Comparison of ENCODE assay signal across 23 cellular contexts in the genomic region with DNA sequence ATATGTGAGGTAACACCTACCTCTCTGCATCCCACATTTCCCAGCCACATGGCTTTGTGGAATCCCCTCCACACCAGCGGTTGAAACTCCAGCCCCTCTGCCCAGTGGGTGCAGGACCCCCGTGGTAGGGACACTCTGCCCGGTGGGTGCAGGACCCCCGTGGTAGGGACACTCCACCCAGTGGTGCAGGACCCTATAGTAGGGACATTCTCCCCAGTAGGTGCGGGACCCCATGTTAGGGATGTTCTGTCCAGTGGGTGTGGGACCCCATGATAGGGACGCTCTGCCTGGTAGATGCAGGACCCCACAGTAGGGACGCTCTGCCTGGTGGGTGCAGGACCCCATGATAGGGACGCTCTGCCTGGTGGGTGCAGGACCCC. TPM values are rescaled to one million over a fixed set of nuclear protein-coding genes. Genes with fewer than 3 reads are reported as not detected.
"Had no signal": no experiment of that assay in that cellular context is flagged by ENCODE, and none has a peak within 500 bp of the region (broad histone marks: within the 10 kb centered on the region; RNA-seq: fewer than 3 reads in every experiment).

No MANE protein-coding gene starts in this region.

- H3K27ac ChIP-seq: brain microvascular endothelial cell, coronary artery, heart left ventricle, left ventricle myocardium inferior, neural progenitor cell, psoas muscle, tibial artery had no signal

- H3K4me1 Mint-ChIP-seq: central memory CD8-positive, alpha-beta T cell; neural progenitor cell; stimulated activated effector memory CD8-positive, alpha-beta T cell treated with anti-CD3 and anti-CD28 coated beads, Interleukin-12 subunit alpha, Interleukin-12 subunit beta, amount 100 ng/mL, for 72 hours; WTC11 had no signal

- H3K36me3 ChIP-seq: neural progenitor cell had no signal

- DNase-seq: activated CD4-positive, alpha-beta T cell treated with anti-CD3 and anti-CD28 coated beads for 4 hours; activated naive CD4-positive, alpha-beta T cell treated with Interleukin-2 at 50 U/mL for 16 hours; activated naive CD8-positive, alpha-beta T cell treated with anti-CD3 and anti-CD28 coated beads, Interleukin-2, amount 50 U/mL, for 24 hours; anterior cingulate cortex; brain microvascular endothelial cell; heart left ventricle; left ventricle myocardium inferior; right cardiac atrium; small intestine; stimulated activated CD4-positive, alpha-beta T cell treated with anti-CD3 and anti-CD28 coated beads, Interleukin-4, amount 100 ng/mL, for 1 hour had no signal

- H3K9me3 ChIP-seq: heart left ventricle, left ventricle myocardium inferior, psoas muscle had no signal

- H3K27ac Mint-ChIP-seq: activated CD8-positive, alpha-beta T cell treated with anti-CD3 and anti-CD28 coated beads, Interleukin-2, amount 10 ng/mL, durations not matched to agents 7 days and 5 days; activated naive CD8-positive, alpha-beta T cell treated with anti-CD3 and anti-CD28 coated beads, Interleukin-2, amount 50 U/mL, for 24 hours; neural progenitor cell; stimulated activated effector memory CD8-positive, alpha-beta T cell treated with anti-CD3 and anti-CD28 coated beads, Interleukin-12 subunit alpha, Interleukin-12 subunit beta, amount 100 ng/mL, for 72 hours; WTC11 had no signal

- H3K9ac ChIP-seq: neural progenitor cell had no signal

- H3K27me3 Mint-ChIP-seq: activated naive CD8-positive, alpha-beta T cell treated with anti-CD3 and anti-CD28 coated beads, Interleukin-2, amount 50 U/mL, for 24 hours; central memory CD8-positive, alpha-beta T cell had no signal

- H3K4me3 Mint-ChIP-seq: activated CD8-positive, alpha-beta T cell treated with anti-CD3 and anti-CD28 coated beads, Interleukin-2, amount 10 ng/mL, durations not matched to agents 7 days and 5 days; activated naive CD8-positive, alpha-beta T cell treated with anti-CD3 and anti-CD28 coated beads, Interleukin-2, amount 50 U/mL, for 24 hours; central memory CD8-positive, alpha-beta T cell; neural progenitor cell; stimulated activated effector memory CD8-positive, alpha-beta T cell treated with anti-CD3 and anti-CD28 coated beads, Interleukin-12 subunit alpha, Interleukin-12 subunit beta, amount 100 ng/mL, for 72 hours; WTC11 had no signal

- H3K9me3 Mint-ChIP-seq: activated naive CD8-positive, alpha-beta T cell treated with anti-CD3 and anti-CD28 coated beads, Interleukin-2, amount 50 U/mL, for 24 hours; central memory CD8-positive, alpha-beta T cell; neural progenitor cell; stimulated activated effector memory CD8-positive, alpha-beta T cell treated with anti-CD3 and anti-CD28 coated beads, Interleukin-12 subunit alpha, Interleukin-12 subunit beta, amount 100 ng/mL, for 72 hours had no signal

- H3K27me3 ChIP-seq: brain microvascular endothelial cell, heart left ventricle, neural progenitor cell, tibial artery had no signal

- H3K4me3 ChIP-seq: coronary artery, heart left ventricle, left ventricle myocardium inferior, neural progenitor cell, psoas muscle, tibial artery had no signal

- H3K4me1 ChIP-seq: heart left ventricle, left ventricle myocardium inferior, neural progenitor cell, tibial artery had no signal

RNA-seq across cellular contexts. Expression of a gene that starts 15.8 kb away (rescaled TPM):
- total RNA-seq: activated CD8-positive, alpha-beta T cell treated with anti-CD3 and anti-CD28 coated beads, Interleukin-2, amount 10 ng/mL, durations not matched to agents 7 days and 5 days; kidney epithelial cell; left ventricle myocardium inferior; mononuclear cell; osteocyte; psoas muscle; right cardiac atrium; subcutaneous adipose tissue; WTC11 had no signal
- polyA plus RNA-seq: esophagus, heart left ventricle, right cardiac atrium, small intestine had no signal
